In the genomic region with DNA sequence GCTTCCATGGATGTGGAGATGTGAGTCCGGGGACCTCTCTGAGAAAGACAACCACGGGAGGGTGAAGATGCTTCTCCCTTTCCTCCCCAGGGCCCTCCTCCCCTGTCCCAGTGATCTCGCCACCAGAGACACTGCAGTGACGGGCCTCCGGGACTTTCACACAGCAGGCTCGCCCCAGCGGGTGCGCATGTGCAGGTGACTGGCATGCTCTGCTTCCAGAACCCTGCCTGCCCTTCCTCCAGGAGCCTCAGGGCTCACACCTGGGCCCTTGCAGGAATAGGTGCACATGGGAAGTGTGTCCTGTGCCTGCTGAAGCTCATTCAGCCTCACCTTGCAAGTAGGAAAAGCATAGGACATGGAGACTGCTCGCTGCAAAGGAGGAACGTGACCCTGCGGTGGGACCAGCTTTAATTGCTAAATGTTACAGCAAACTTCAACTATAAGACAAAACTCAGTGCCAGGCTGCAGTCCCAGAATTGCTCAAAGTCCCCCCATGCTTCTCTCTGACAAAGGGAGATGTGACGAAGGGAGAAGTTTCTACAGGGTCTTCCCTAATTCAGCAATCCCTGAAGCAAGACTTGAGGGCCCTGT, we compare ENCODE assay signal across 26 cellular contexts. TPM values are rescaled to one million over a fixed set of nuclear protein-coding genes. Genes with fewer than 3 reads are reported as not detected.
DNase-seq lines count a peak whose midpoint lies in the region; ATAC-seq, FAIRE-seq and TF ChIP-seq lines count a peak whose summit lies in the region.
"Had no signal": no experiment of that assay in that cellular context is flagged by ENCODE, and none has a peak within 500 bp of the region (broad histone marks: within the 10 kb centered on the region; RNA-seq: fewer than 3 reads in every experiment).

No MANE protein-coding gene starts in this region.

- intact Hi-C loops in testis (cut with DNase I; ENCODE audit: low total_unique reads), result no loop called here

- H2BK5ac ChIP-seq in H1 (ENCODE audit: low read depth, low read length), result no peak overlapping the region

- no peak for TF ChIP-seq RAD21 in H1 (IDR thresholded peaks at IDR 0.05 in 1 of 2, conservative IDR thresholded peaks at IDR 0.05 in 1 of 2; ENCODE audit: low read depth in 2 of 2, low read length in 2 of 2)

- H3K27ac ChIP-seq in H1 (ENCODE audit: low read depth, low read length), result no peak overlapping the region
- H3K27ac ChIP-seq in foreskin keratinocyte, result no peak overlapping the region
- H3K27ac ChIP-seq in testis, result peak overlapping the region; percentile 25 to 60
- H3K27ac ChIP-seq: A549; BLaER1 treated with 17β-estradiol and CSF1 and Interleukin-3, amounts not matched to agents 10 nM and 100 nM; GM23248 had no signal

- WGBS in H1 (ENCODE audit: extremely low coverage in 1 of 2, insufficient coverage in 1 of 2, insufficient read length in 1 of 2, insufficient replicate concordance in 2 of 2, low coverage in 1 of 2, low lambda C conversion rate in 2 of 2, missing lambda C conversion rate in 1 of 2), 2 experiments, result 92% methylated on average over 12 of the region's 12 CpGs; no CpG with 5 or more reads in 1 of the 2 experiments
- 72 to 74% methylated on average over 6 to 12 of the region's 12 CpGs for WGBS in testis, 2 donors

- 0 out of 2 replicates have a peak overlapping the region, but pooled peaks have one; percentile 17 for H2AFZ ChIP-seq in H1 (ENCODE audit: low read length)
- H2AFZ ChIP-seq: GM23248 had no signal

- no peak overlapping the region for H4K5ac ChIP-seq in H1 (ENCODE audit: insufficient read length, low read depth, low read length)

- no peaks in the 10 kb centered on the region for H3K79me1 ChIP-seq in H1 (ENCODE audit: low read depth, low read length)

- H3K79me2 ChIP-seq in H1 (ENCODE audit: control insufficient read depth in 1 of 2, insufficient read depth in 2 of 2, low read length in 2 of 2), result no peaks in the 10 kb centered on the region

- H2BK120ac ChIP-seq in H1 (replicated peaks; ENCODE audit: low read depth, low read length), result no peak overlapping the region

- H3K27me3 Mint-ChIP-seq in nephron progenitor cell (ENCODE audit: low read depth, poor library complexity), result no peaks in the 10 kb centered on the region

- H3K4me3 Mint-ChIP-seq in nephron progenitor cell, result no peak overlapping the region
- H3K4me3 Mint-ChIP-seq: CD14-positive monocyte; CD4-positive, alpha-beta T cell; CD8-positive, alpha-beta memory T cell; H9 had no signal

- peak overlapping the region; percentile 89; the same call in 1 of the 2 replicates for H2BK15ac ChIP-seq in H1 (ENCODE audit: low read length)

- H3K56ac ChIP-seq in H1 (replicated peaks; ENCODE audit: insufficient read length, low read depth, low read length), result no peak overlapping the region

- no peak for TF ChIP-seq EP300 in H1 (IDR thresholded peaks at IDR 0.05; ENCODE audit: borderline replicate concordance in 1 of 2, low read depth in 2 of 2, low read length in 2 of 2)

- no peak overlapping the region for H3K23ac ChIP-seq in H1 (ENCODE audit: insufficient read length)

- TF ChIP-seq POLR2A in H1 (IDR thresholded peaks at IDR 0.05; ENCODE audit: control extremely low read depth in 1 of 2, low read depth in 2 of 2, low read length in 2 of 2) (no peak), testis (IDR thresholded peaks at IDR 0.05) (no peak)

- H2BK12ac ChIP-seq in H1 (ENCODE audit: low read depth, low read length), result peak overlapping the region; percentile 20; the same call in 1 of the 2 replicates

- DNase-seq in H1 (ENCODE audit: low read depth in 1 of 2, low spot score in 2 of 2), result no peak
- peak; percentile 10 to 21 for DNase-seq in foreskin keratinocyte
- no peak for DNase-seq in nephron progenitor cell
- DNase-seq in testis, result peak; percentile 49
- no peak for DNase-seq in MG63
- no peak for DNase-seq in NCI-H526 (lab: John Stamatoyannopoulos, UW)
- DNase-seq: 8988T; ACHN; AML-193; BE2C; CD4-positive, alpha-beta T cell; CD8-positive, alpha-beta memory T cell; DMS 273 treated with DMSO at 0.1 percent for 48 hours; DMS79; EL; GDM1; GM23248; H9 had no signal

- H3K4me1 ChIP-seq in H1 (replicated peaks in 1 of 4; ENCODE audit: control insufficient read depth in 3 of 4, insufficient read depth in 4 of 4, low read length in 3 of 4), result peaks cover 0 to 15% (median 10%) of the 10 kb centered on the region in 4 experiments; a peak in 6 of 7 replicates
- no peaks in the 10 kb centered on the region for H3K4me1 ChIP-seq in foreskin keratinocyte
- H3K4me1 ChIP-seq in testis, result peaks cover 23% of the 10 kb centered on the region
- H3K4me1 ChIP-seq: BE2C had no signal

- H3K9me3 Mint-ChIP-seq in nephron progenitor cell, result no peaks in the 10 kb centered on the region
- H3K9me3 Mint-ChIP-seq: CD4-positive, alpha-beta T cell; CD8-positive, alpha-beta memory T cell had no signal

- H3K4ac ChIP-seq in H1 (replicated peaks; ENCODE audit: insufficient read length, low read depth, low read length), result no peak overlapping the region

- no peak overlapping the region for H3K4me3 ChIP-seq in H1 (ENCODE audit: extremely low read depth in 1 of 4, insufficient read depth in 2 of 4, low read depth in 3 of 4, low read length in 4 of 4)
- no peak overlapping the region for H3K4me3 ChIP-seq in testis
- H3K4me3 ChIP-seq in MG63, result no peak overlapping the region
- H3K4me3 ChIP-seq: A549; BLaER1 treated with 17β-estradiol and CSF1 and Interleukin-3, amounts not matched to agents 10 nM and 100 nM; GM12878; GM23248 had no signal

- no peak overlapping the region for H3K4me2 ChIP-seq in H1 (ENCODE audit: insufficient read depth in 1 of 2, low read depth in 2 of 2, low read length in 2 of 2)
- H3K4me2 ChIP-seq: A549 had no signal

- no peak overlapping the region for H3K14ac ChIP-seq in H1 (ENCODE audit: insufficient read length)

- H3K9me3 ChIP-seq in H1 (ENCODE audit: insufficient read depth in 2 of 2, low read depth in 1 of 2, low read length in 1 of 2) (peaks cover 3% of the 10 kb centered on the region in 2 experiments; a peak in 2 of 4 replicates), testis (no peaks in the 10 kb centered on the region), MG63 (no peaks in the 10 kb centered on the region)
- H3K9me3 ChIP-seq: A549; BE2C; BLaER1 treated with 17β-estradiol and CSF1 and Interleukin-3, amounts not matched to agents 10 nM and 100 nM had no signal

- peak overlapping the region; percentile 87; the same call in 1 of the 2 replicates for H2BK20ac ChIP-seq in H1 (ENCODE audit: low read length)

- TF ChIP-seq CTCF in H1 (IDR thresholded peaks at IDR 0.05; ENCODE audit: control extremely low read depth in 1 of 3, insufficient read depth in 1 of 3, low read depth in 1 of 3, low read length in 3 of 3) (no peak), foreskin keratinocyte (conservative IDR thresholded peaks at IDR 0.05) (no peak), nephron progenitor cell (IDR thresholded peaks at IDR 0.05) (no peak), testis (IDR thresholded peaks at IDR 0.05) (no peak)

- no peak overlapping the region for H4K91ac ChIP-seq in H1 (replicated peaks; ENCODE audit: insufficient read length, low read length)

- no peak for FAIRE-seq in H1 (lab: Jason Lieb, UNC)
- FAIRE-seq: A549, D721Med, GM12878 had no signal

- H3K27me3 ChIP-seq in H1 (replicated peaks in 1 of 4; ENCODE audit: control insufficient read depth in 3 of 4, extremely low read depth in 1 of 4, insufficient read depth in 3 of 4, low read length in 3 of 4) (peaks cover 0 to 3% (median 1%) of the 10 kb centered on the region in 4 experiments; a peak in 1 of 7 replicates), foreskin keratinocyte (peaks cover 4% of the 10 kb centered on the region), testis (no peaks in the 10 kb centered on the region), MG63 (no peaks in the 10 kb centered on the region)
- H3K27me3 ChIP-seq: BE2C; BLaER1 treated with 17β-estradiol and CSF1 and Interleukin-3, amounts not matched to agents 10 nM and 100 nM had no signal

- H3K23me2 ChIP-seq in H1 (ENCODE audit: low read depth, low read length), result no peaks in the 10 kb centered on the region

- ATAC-seq in foreskin keratinocyte (peak; percentile 68), HG03280 (IDR thresholded peaks at IDR 0.05; ENCODE audit: unreplicated experiment) (no peak)
- ATAC-seq: GM12878, HCT116 had no signal

- H3K9ac ChIP-seq in H1 (replicated peaks in 1 of 4; ENCODE audit: extremely low read depth in 1 of 4, low read depth in 3 of 4, low read length in 3 of 4), result no peak overlapping the region
- H3K9ac ChIP-seq: BLaER1 treated with 17β-estradiol and CSF1 and Interleukin-3, amounts not matched to agents 10 nM and 100 nM; GM23248 had no signal

- peak overlapping the region; percentile 72; the same call in 1 of the 2 replicates for H3K18ac ChIP-seq in H1 (ENCODE audit: extremely low read depth, low read length)

- H3K27ac Mint-ChIP-seq in nephron progenitor cell, result peak overlapping the region; percentile 99
- H3K27ac Mint-ChIP-seq: CD4-positive, alpha-beta T cell had no signal

- no peaks in the 10 kb centered on the region for H4K20me1 ChIP-seq in H1 (replicated peaks in 1 of 2; ENCODE audit: control insufficient read depth in 1 of 2, insufficient read depth in 2 of 2, low read length in 2 of 2)
- H4K20me1 ChIP-seq: BLaER1 treated with 17β-estradiol and CSF1 and Interleukin-3, amounts not matched to agents 10 nM and 100 nM had no signal

- H3K36me3 Mint-ChIP-seq in nephron progenitor cell (ENCODE audit: low read depth), result no peaks in the 10 kb centered on the region
- H3K36me3 Mint-ChIP-seq: CD14-positive monocyte; CD8-positive, alpha-beta memory T cell had no signal

- POLR2A ChIA-PET in H1 (lab: Charles Lee; ENCODE audit: partially characterized antibody), result interaction anchor here (1.3 kb wide), 1 partner anchor 23 kb away, joined by 5 read pairs; no protein-coding TSS in a partner anchor

- H3K36me3 ChIP-seq in H1 (ENCODE audit: control insufficient read depth in 2 of 4, insufficient read depth in 4 of 4, low read length in 3 of 4) (no peaks in the 10 kb centered on the region), testis (ENCODE audit: low read depth, missing control alignments) (no peaks in the 10 kb centered on the region), MG63 (no peaks in the 10 kb centered on the region)
- H3K36me3 ChIP-seq: BE2C; BLaER1 treated with 17β-estradiol and CSF1 and Interleukin-3, amounts not matched to agents 10 nM and 100 nM had no signal

- H3K4me1 Mint-ChIP-seq in nephron progenitor cell, result peaks cover 76% of the 10 kb centered on the region
- H3K4me1 Mint-ChIP-seq: CD14-positive monocyte; CD8-positive, alpha-beta memory T cell had no signal

- H2AK5ac ChIP-seq in H1 (ENCODE audit: low read depth, low read length), result 0 out of 2 replicates have a peak overlapping the region, but pooled peaks have one; percentile 67

- no peak overlapping the region for H4K8ac ChIP-seq in H1 (ENCODE audit: extremely low read depth, insufficient read depth, low read length)

- CTCF ChIA-PET in H1 (lab: Charles Lee; ENCODE audit: partially characterized antibody), result interaction anchor here (1.3 to 1.4 kb wide), 5 partner anchors 8 to 68 kb away, joined by 3 to 5 read pairs (median 4); no protein-coding TSS in a partner anchor

RNA-seq across cellular contexts. Expression of gene CST8, which starts 19.2 kb away (rescaled TPM):
- not detected in 2 replicates for total RNA-seq in H1 (2021; fragmentation: NEBNext Ultra II Directional; extraction: Animal tissue kit (Norgen Biotek cat#: 25700))
- polyA plus RNA-seq in H1 (2011; rRNA removed) (not detected in 2 replicates), foreskin keratinocyte (not detected in 2 replicates), testis (ENCODE audit: insufficient read depth, low read depth, low replicate concordance) (31.5 TPM)
- polyA plus RNA-seq in H1 (2011; cell fraction: cytosol; rRNA removed), result not detected
- polyA plus RNA-seq in H1 (2011; cell fraction: nucleus; rRNA removed), result not detected
- not detected in 4 replicates for polyA plus RNA-seq in H1 (2012, experiment 1 of 2)
- not detected for polyA plus RNA-seq in H1 (2012, experiment 2 of 2)
- polyA plus RNA-seq in H1 (2013, experiment 1 of 2), result not detected
- polyA plus RNA-seq in H1 (2013, experiment 2 of 2), result not detected
- polyA minus RNA-seq in H1 (2011; rRNA and poly(A)+ RNA removed), result not detected in 2 replicates
- not detected for polyA minus RNA-seq in H1 (2011; cell fraction: cytosol; rRNA and poly(A)+ RNA removed)
- polyA minus RNA-seq in H1 (2011; cell fraction: nucleus; rRNA and poly(A)+ RNA removed), result not detected
- total RNA-seq in foreskin keratinocyte (not detected in 2 replicates), testis (10 to 100 TPM in 1 of 2 donors, 1 to 10 TPM in 1; 9.0 to 14.3 TPM)
- total RNA-seq in MG63 (2014; rRNA removed; shearing (Covaris generic); ENCODE audit: low replicate concordance), result not detected in 2 replicates
- total RNA-seq: CD4-positive, alpha-beta T cell; CD8-positive, alpha-beta memory T cell; GM12878; GM23248; H4; H9 had no signal
- polyA plus RNA-seq: A549; CD14-positive monocyte; CD8-positive, alpha-beta memory T cell; GM12878; GM23248 had no signal

RNA-seq across cellular contexts. Expression of gene CST11, which starts 57.4 kb away (rescaled TPM):
- not detected in 2 replicates for total RNA-seq in H1 (2021; fragmentation: NEBNext Ultra II Directional; extraction: Animal tissue kit (Norgen Biotek cat#: 25700))
- polyA plus RNA-seq in H1 (2011; rRNA removed) (0.72 and 2.0 TPM in 2 replicates), foreskin keratinocyte (not detected in 2 replicates), testis (ENCODE audit: insufficient read depth, low read depth, low replicate concordance) (not detected)
- polyA plus RNA-seq in H1 (2011; cell fraction: cytosol; rRNA removed), result 1.2 TPM
- polyA plus RNA-seq in H1 (2011; cell fraction: nucleus; rRNA removed), result 0.81 TPM
- 0.79 to 2.8 TPM (median 2.4 TPM) in 4 replicates for polyA plus RNA-seq in H1 (2012, experiment 1 of 2)
- polyA plus RNA-seq in H1 (2012, experiment 2 of 2), result not detected
- not detected for polyA plus RNA-seq in H1 (2013, experiment 1 of 2)
- 0.22 TPM for polyA plus RNA-seq in H1 (2013, experiment 2 of 2)
- not detected in 2 replicates for polyA minus RNA-seq in H1 (2011; rRNA and poly(A)+ RNA removed)
- polyA minus RNA-seq in H1 (2011; cell fraction: cytosol; rRNA and poly(A)+ RNA removed), result not detected
- polyA minus RNA-seq in H1 (2011; cell fraction: nucleus; rRNA and poly(A)+ RNA removed), result not detected
- total RNA-seq in foreskin keratinocyte (not detected in 2 replicates), testis (not detected)
- not detected in 2 replicates for total RNA-seq in MG63 (2014; rRNA removed; shearing (Covaris generic); ENCODE audit: low replicate concordance)
- total RNA-seq: CD4-positive, alpha-beta T cell; CD8-positive, alpha-beta memory T cell; GM12878; GM23248; H4; H9 had no signal
- polyA plus RNA-seq: A549; CD14-positive monocyte; CD8-positive, alpha-beta memory T cell; GM23248 had no signal

RNA-seq across cellular contexts. Expression of gene CST9L, which starts 58.2 kb away (rescaled TPM):
- total RNA-seq in H1 (2021; fragmentation: NEBNext Ultra II Directional; extraction: Animal tissue kit (Norgen Biotek cat#: 25700)), result not detected in 2 replicates
- polyA plus RNA-seq in H1 (2011; rRNA removed) (not detected in 2 replicates), foreskin keratinocyte (not detected in 2 replicates), testis (ENCODE audit: insufficient read depth, low read depth, low replicate concordance) (184 TPM)
- polyA plus RNA-seq in H1 (2011; cell fraction: cytosol; rRNA removed), result not detected
- not detected for polyA plus RNA-seq in H1 (2011; cell fraction: nucleus; rRNA removed)
- not detected in 4 replicates for polyA plus RNA-seq in H1 (2012, experiment 1 of 2)
- not detected for polyA plus RNA-seq in H1 (2012, experiment 2 of 2)
- not detected for polyA plus RNA-seq in H1 (2013, experiment 1 of 2)
- polyA plus RNA-seq in H1 (2013, experiment 2 of 2), result not detected
- not detected in 2 replicates for polyA minus RNA-seq in H1 (2011; rRNA and poly(A)+ RNA removed)
- not detected for polyA minus RNA-seq in H1 (2011; cell fraction: cytosol; rRNA and poly(A)+ RNA removed)
- not detected for polyA minus RNA-seq in H1 (2011; cell fraction: nucleus; rRNA and poly(A)+ RNA removed)
- total RNA-seq in foreskin keratinocyte (not detected in 2 replicates), testis (100 to 1,000 TPM in 1 of 2 donors, 10 to 100 TPM in 1; 78.8 to 127 TPM)
- total RNA-seq in MG63 (2014; rRNA removed; shearing (Covaris generic); ENCODE audit: low replicate concordance), result not detected in 2 replicates
- total RNA-seq: CD4-positive, alpha-beta T cell; CD8-positive, alpha-beta memory T cell; GM12878; GM23248; H4; H9 had no signal
- polyA plus RNA-seq: A549; CD14-positive monocyte; CD8-positive, alpha-beta memory T cell; GM12878; GM23248 had no signal

Comparison
In these comparisons a context has a peak if more than half of its experiments do, and no peak if none do; other contexts are left out.
1. DNase-seq: peak in foreskin keratinocyte (2 of 2) and testis (single experiment); none in H1 (0 of 2), nephron progenitor cell (single experiment), MG63 (single experiment) and NCI-H526 (0 of 2).
2. H3K27ac ChIP-seq: peak in testis (2 of 2); none in H1 (single experiment) and foreskin keratinocyte (single experiment).
3. RNA of gene CST8, which starts 19.2 kb away (total RNA-seq): 9.0 to 14.3 TPM in testis; not detected in H1, not detected in foreskin keratinocyte and not detected in MG63; every median in the first group is over 10 times any median in the second.
4. RNA of gene CST9L, which starts 58.2 kb away (total RNA-seq): 78.8 to 127 TPM in testis; not detected in H1, not detected in foreskin keratinocyte and not detected in MG63; every median in the first group is over 10 times any median in the second.